In genomic region chr11:132969892-132970291, GRCh38 we compare ENCODE assay signal across 1 cellular context.
TF ChIP-seq lines count a peak whose summit lies in the region.

No MANE protein-coding gene starts in this region.

TF ChIP-seq in HepG2, 621 proteins besides CTCF, POLR2A, EP300 and RAD21 (continued from another document):
- no peak for TF ChIP-seq GMEB1 (CRISPR knock-in tag; IDR thresholded peaks at IDR 0.05; ENCODE audit: borderline replicate concordance)
- TF ChIP-seq FOXA3 (CRISPR knock-in tag; IDR thresholded peaks at IDR 0.05) = peak; percentile 82
- no peak for TF ChIP-seq FOXJ3 (CRISPR knock-in tag; IDR thresholded peaks at IDR 0.05; ENCODE audit: borderline replicate concordance)
- TF ChIP-seq FOXP1 (IDR thresholded peaks at IDR 0.05) = no peak
- no peak for TF ChIP-seq FOXP1 (CRISPR knock-in tag; IDR thresholded peaks at IDR 0.05)
- no peak for TF ChIP-seq ZNF781 (CRISPR knock-in tag; IDR thresholded peaks at IDR 0.05; ENCODE audit: borderline replicate concordance, not compliant biosample characterization)
- 0 out of 2 replicates have a peak, but pooled peaks have one; percentile 24 for TF ChIP-seq RARA (CRISPR knock-in tag; IDR thresholded peaks at IDR 0.05)
- TF ChIP-seq ATRX (CRISPR knock-in tag; IDR thresholded peaks at IDR 0.05; ENCODE audit: borderline replicate concordance) = no peak
- TF ChIP-seq SATB2 (CRISPR knock-in tag; IDR thresholded peaks at IDR 0.05) = no peak
- no peak for TF ChIP-seq SRSF9 (IDR thresholded peaks at IDR 0.05; ENCODE audit: borderline replicate concordance, insufficient read depth, low read depth, low read length, poor library complexity, severe bottlenecking)
- no peak for TF ChIP-seq ZNF777 (CRISPR knock-in tag; IDR thresholded peaks at IDR 0.05)
- no peak for TF ChIP-seq EHMT2 (IDR thresholded peaks at IDR 0.05; ENCODE audit: borderline replicate concordance, low read depth, low read length)
